ENCODE assay signal across 14 cellular contexts in genomic region chr7:157375410-157375809, GRCh38. TPM values are rescaled to one million over a fixed set of nuclear protein-coding genes. Genes with fewer than 3 reads are reported as not detected.
A peak's percentile ranks its signal among the peaks of the same experiment; 100 is the strongest.
DNase-seq lines count a peak whose midpoint lies in the region; ATAC-seq, FAIRE-seq and TF ChIP-seq lines count a peak whose summit lies in the region.
"Had no signal": no experiment of that assay in that cellular context is flagged by ENCODE, and none has a peak within 500 bp of the region (broad histone marks: within the 10 kb centered on the region; RNA-seq: fewer than 3 reads in every experiment).

No MANE protein-coding gene starts in this region.

- no peak for ATAC-seq in activated B cell treated with CpG ODN at 0.5 μM for 24 hours (ENCODE audit: low read depth)
- ATAC-seq: left lobe of liver; stimulated activated naive B cell treated with anti-CD40 and anti-IgM and Interleukin-4, amounts not matched to agents 10 μg/mL and 1 μg/mL and 100 μg/mL, for 72 hours had no signal

- FAIRE-seq in GM12891 (lab: Jason Lieb, UNC) = no peak

- no peaks in the 10 kb centered on the region for H3K27me3 ChIP-seq in skeletal muscle tissue (ENCODE audit: control insufficient read depth in 3 of 3, insufficient read depth in 3 of 3, low read length in 3 of 3)

- H3K4me3 Mint-ChIP-seq in activated T-cell treated with anti-CD3 and anti-CD28 coated beads, Interleukin-2, amount 50 U/mL, for 24 hours = no peak overlapping the region
- H3K4me3 Mint-ChIP-seq in activated B cell treated with CpG ODN at 0.5 μM for 24 hours = no peak overlapping the region
- H3K4me3 Mint-ChIP-seq in endothelial cell (ENCODE audit: unreplicated experiment) = no peak overlapping the region
- no peak overlapping the region for H3K4me3 Mint-ChIP-seq in Calu3 (ENCODE audit: low read depth, unreplicated experiment)
- H3K4me3 Mint-ChIP-seq: stimulated activated naive B cell treated with anti-CD40 and anti-IgM and Interleukin-4, amounts not matched to agents 10 μg/mL and 1 μg/mL and 100 μg/mL, for 72 hours had no signal

- peaks cover 87% of the 10 kb centered on the region for H3K36me3 Mint-ChIP-seq in activated T-cell treated with anti-CD3 and anti-CD28 coated beads, Interleukin-2, amount 50 U/mL, for 24 hours (ENCODE audit: low read depth)
- H3K36me3 Mint-ChIP-seq in activated B cell treated with CpG ODN at 0.5 μM for 24 hours (ENCODE audit: low read depth) (peaks cover 75% of the 10 kb centered on the region), endothelial cell (ENCODE audit: low read depth, unreplicated experiment) (peaks cover 59% of the 10 kb centered on the region), Calu3 (ENCODE audit: insufficient read depth, unreplicated experiment) (peaks cover 49% of the 10 kb centered on the region)

- no peaks in the 10 kb centered on the region for H3K27me3 Mint-ChIP-seq in activated T-cell treated with anti-CD3 and anti-CD28 coated beads, Interleukin-2, amount 50 U/mL, for 24 hours
- H3K27me3 Mint-ChIP-seq in activated B cell treated with CpG ODN at 0.5 μM for 24 hours (no peaks in the 10 kb centered on the region), endothelial cell (ENCODE audit: unreplicated experiment) (peaks cover 17% of the 10 kb centered on the region), Calu3 (ENCODE audit: unreplicated experiment) (no peaks in the 10 kb centered on the region)
- H3K27me3 Mint-ChIP-seq: stimulated activated naive B cell treated with anti-CD40 and anti-IgM and Interleukin-4, amounts not matched to agents 10 μg/mL and 1 μg/mL and 100 μg/mL, for 72 hours had no signal

- DNase-seq in activated T-cell treated with anti-CD3 and anti-CD28 coated beads, Interleukin-2, amount 50 U/mL, for 24 hours = no peak
- no peak for DNase-seq in activated T-cell treated with anti-CD3 and anti-CD28 coated beads, Interleukin-2, amount 50 U/mL, for 48 hours
- DNase-seq in activated B cell treated with CpG ODN at 0.5 μM for 24 hours (no peak), endothelial cell (ENCODE audit: low spot score) (no peak), Calu3 (no peak), GM12891 (ENCODE audit: insufficient read length, low spot score) (no peak), NCI-H2029 (lab: John Stamatoyannopoulos, UW) (no peak)
- DNase-seq: EL; KG1; NCI-H1048; SK-N-SH; stimulated activated naive B cell treated with anti-CD40 and anti-IgM and Interleukin-4, amounts not matched to agents 10 μg/mL and 1 μg/mL and 100 μg/mL, for 72 hours had no signal

- H3K9ac ChIP-seq in skeletal muscle tissue (ENCODE audit: low read depth in 1 of 3, low read length in 3 of 3) = no peak overlapping the region
- H3K9ac ChIP-seq: SK-N-SH had no signal

- no peak overlapping the region for H3K4me3 ChIP-seq in skeletal muscle tissue (ENCODE audit: low read length in 3 of 3)

- peak overlapping the region; percentile 55 for H3K27ac Mint-ChIP-seq in activated T-cell treated with anti-CD3 and anti-CD28 coated beads, Interleukin-2, amount 50 U/mL, for 24 hours
- H3K27ac Mint-ChIP-seq in activated B cell treated with CpG ODN at 0.5 μM for 24 hours = peak overlapping the region; percentile 25
- H3K27ac Mint-ChIP-seq in endothelial cell (ENCODE audit: unreplicated experiment) = peak overlapping the region; percentile 92
- H3K27ac Mint-ChIP-seq in Calu3 (ENCODE audit: unreplicated experiment) = no peak overlapping the region

- no TSS peak for BruUV-seq in Calu3 (replicated peaks; lab: Mats Ljungman, UMichigan)

- CTCF ChIA-PET in activated B cell treated with CpG ODN at 0.5 μM for 24 hours (lab: Charles Lee) (interaction anchor here (1.5 kb wide), 1 partner anchor 11 kb away, joined by 4 read pairs; no protein-coding TSS in a partner anchor), Calu3 (lab: Charles Lee) (no interaction called here)

- peaks cover 14 to 36% (median 31%) of the 10 kb centered on the region in 3 donors for H3K36me3 ChIP-seq in skeletal muscle tissue (ENCODE audit: control insufficient read depth in 3 of 3, insufficient read depth in 3 of 3, low read length in 3 of 3)

- intact Hi-C loops in activated B cell treated with CpG ODN at 0.5 μM for 24 hours (cut with micrococcal nuclease) (no loop called here), Calu3 (cut with micrococcal nuclease; ENCODE audit: unreplicated experiment) (no loop called here)

- no peaks in the 10 kb centered on the region for H3K9me3 Mint-ChIP-seq in activated T-cell treated with anti-CD3 and anti-CD28 coated beads, Interleukin-2, amount 50 U/mL, for 24 hours
- H3K9me3 Mint-ChIP-seq in activated B cell treated with CpG ODN at 0.5 μM for 24 hours (no peaks in the 10 kb centered on the region), endothelial cell (ENCODE audit: unreplicated experiment) (no peaks in the 10 kb centered on the region), Calu3 (ENCODE audit: low read depth, unreplicated experiment) (no peaks in the 10 kb centered on the region)
- H3K9me3 Mint-ChIP-seq: stimulated activated naive B cell treated with anti-CD40 and anti-IgM and Interleukin-4, amounts not matched to agents 10 μg/mL and 1 μg/mL and 100 μg/mL, for 72 hours had no signal

- no peaks in the 10 kb centered on the region for H3K9me3 ChIP-seq in skeletal muscle tissue (ENCODE audit: control insufficient read depth in 3 of 3, low read length in 3 of 3)
- H3K9me3 ChIP-seq: SK-N-SH had no signal

- TF ChIP-seq POLR2A in GM12891 (IDR thresholded peaks at IDR 0.05; ENCODE audit: low read depth, low read length) = no peak

- H3K4me1 Mint-ChIP-seq in activated T-cell treated with anti-CD3 and anti-CD28 coated beads, Interleukin-2, amount 50 U/mL, for 24 hours (ENCODE audit: low read depth) = peaks cover 71% of the 10 kb centered on the region
- H3K4me1 Mint-ChIP-seq in activated B cell treated with CpG ODN at 0.5 μM for 24 hours (peaks cover 25% of the 10 kb centered on the region), endothelial cell (ENCODE audit: unreplicated experiment) (peaks cover 30% of the 10 kb centered on the region), Calu3 (ENCODE audit: low read depth, unreplicated experiment) (no peaks in the 10 kb centered on the region)

- peak overlapping the region; percentile 17 for H3K27ac ChIP-seq in skeletal muscle tissue (ENCODE audit: low read depth, low read length)

- TF ChIP-seq CTCF in activated B cell treated with CpG ODN at 0.5 μM for 24 hours (IDR thresholded peaks at IDR 0.05) (no peak), endothelial cell (IDR thresholded peaks at IDR 0.05; ENCODE audit: unreplicated experiment) (no peak), Calu3 (IDR thresholded peaks at IDR 0.05; ENCODE audit: unreplicated experiment) (no peak)

- POLR2A ChIA-PET in activated B cell treated with CpG ODN at 0.5 μM for 24 hours (lab: Charles Lee) = interaction anchor here (1.1 kb wide), 1 partner anchor 36 kb away, joined by 5 read pairs; no protein-coding TSS in a partner anchor

- H3K4me1 ChIP-seq in skeletal muscle tissue (ENCODE audit: control insufficient read depth in 3 of 3, insufficient read depth in 3 of 3, low read length in 3 of 3) = peaks cover 11 to 39% (median 25%) of the 10 kb centered on the region in 3 donors

TF ChIP-seq in GM12891, 5 proteins besides CTCF, POLR2A, EP300 and RAD21:
- TF ChIP-seq SPI1 (IDR thresholded peaks at IDR 0.05; ENCODE audit: low read depth, low read length) (no peak), POLR2AphosphoS5 (IDR thresholded peaks at IDR 0.05; ENCODE audit: low read depth, low read length) (no peak), PAX5 (IDR thresholded peaks at IDR 0.05; ENCODE audit: insufficient read depth, low read length, severe bottlenecking) (no peak), TAF1 (IDR thresholded peaks at IDR 0.05; ENCODE audit: low read depth, low read length) (no peak), POU2F2 (IDR thresholded peaks at IDR 0.05; ENCODE audit: low read depth, low read length) (no peak)

RNA-seq across cellular contexts. Expression of gene DNAJB6, which starts 38.6 kb away (rescaled TPM):
- total RNA-seq in activated B cell treated with CpG ODN at 0.5 μM for 24 hours (74.3 and 75.6 TPM in 2 replicates), endothelial cell (ENCODE audit: unreplicated experiment) (155 TPM), skeletal muscle tissue (68.9 TPM), Calu3 (2022) (118 and 137 TPM in 2 replicates)
- 60.3 TPM for polyA plus RNA-seq in GM12891 (2012; ENCODE audit: low read depth, missing spikeins)
